ENCODE assay signal across 39 cellular contexts in genomic region chr1:68717330-68717729, GRCh38.
"Had no signal": no experiment of that assay in that cellular context is flagged by ENCODE, and none has a peak within 500 bp of the region (broad histone marks: within the 10 kb centered on the region; RNA-seq: fewer than 3 reads in every experiment).

No MANE protein-coding gene starts in this region.

- H3K4me1 Mint-ChIP-seq: activated naive CD4-positive, alpha-beta T cell treated with anti-CD3 and anti-CD28 coated beads, Interleukin-2, amount 10 ng/mL, durations not matched to agents 7 days and 5 days; activated naive CD4-positive, alpha-beta T cell treated with anti-CD3 and anti-CD28 coated beads, Interleukin-2, amount 50 U/mL, for 24 hours; activated naive CD8-positive, alpha-beta T cell treated with anti-CD3 and anti-CD28 coated beads for 36 hours; activated naive CD8-positive, alpha-beta T cell treated with anti-CD3 and anti-CD28 coated beads, Interleukin-2, amount 10 ng/mL, durations not matched to agents 7 days and 5 days; activated naive CD8-positive, alpha-beta T cell treated with anti-CD3 and anti-CD28 coated beads, Interleukin-2, amount 50 U/mL, for 24 hours; activated T-helper 17 cell treated with anti-CD3 and anti-CD28 coated beads, Interleukin-2, amount 50 U/mL, for 72 hours; brain; central memory CD8-positive, alpha-beta T cell had no signal

- ATAC-seq: activated naive CD4-positive, alpha-beta T cell treated with anti-CD3 and anti-CD28 coated beads, Interleukin-2, amount 50 U/mL, for 72 hours; activated naive CD8-positive, alpha-beta T cell treated with anti-CD3 and anti-CD28 coated beads, Interleukin-2, amount 50 U/mL, for 24 hours; activated T-cell treated with anti-CD3 and anti-CD28 coated beads, Interleukin-2, amount 50 U/mL, for 4 hours; activated T-cell treated with anti-CD3 and anti-CD28 coated beads, Interleukin-2, amount 50 U/mL, for 72 hours; activated T-helper 17 cell treated with anti-CD3 and anti-CD28 coated beads, Interleukin-2, amount 50 U/mL, for 72 hours; body of pancreas had no signal

- H3K36me3 ChIP-seq: adrenal gland, ascending aorta, brain microvascular endothelial cell, breast epithelium, cardiac muscle cell, colonic mucosa had no signal

- H3K4me3 ChIP-seq: adrenal gland, ascending aorta, body of pancreas, breast epithelium, cardiac muscle cell, colonic mucosa had no signal

- H3K9me3 Mint-ChIP-seq: activated naive CD8-positive, alpha-beta T cell treated with anti-CD3 and anti-CD28 coated beads, Interleukin-2, amount 10 ng/mL, durations not matched to agents 7 days and 5 days; activated T-helper 1 cell treated with anti-CD3 and anti-CD28 coated beads, Interleukin-12 subunit alpha, Interleukin-12 subunit beta, Interleukin-2, Interleukin-4 antibody, amounts not matched to agents 30 ng/mL and 10 ng/mL and 1 ng/mL, durations not matched to agents 14 hours and 24 hours and 36 hours had no signal

- H3K27me3 Mint-ChIP-seq: activated naive CD4-positive, alpha-beta T cell treated with anti-CD3 and anti-CD28 coated beads, Interleukin-2, amount 10 ng/mL, durations not matched to agents 7 days and 5 days; activated naive CD8-positive, alpha-beta T cell; activated naive CD8-positive, alpha-beta T cell treated with anti-CD3 and anti-CD28 coated beads for 36 hours; activated naive CD8-positive, alpha-beta T cell treated with anti-CD3 and anti-CD28 coated beads, Interleukin-2, amount 10 ng/mL, durations not matched to agents 7 days and 5 days; activated naive CD8-positive, alpha-beta T cell treated with anti-CD3 and anti-CD28 coated beads, Interleukin-2, amount 50 U/mL, for 24 hours; activated T-cell treated with anti-CD3 and anti-CD28 coated beads, Interleukin-2, amount 50 U/mL, for 24 hours; activated T-helper 17 cell treated with anti-CD3 and anti-CD28 coated beads, Interleukin-2, amount 50 U/mL, for 72 hours; central memory CD8-positive, alpha-beta T cell had no signal

- H3K27ac Mint-ChIP-seq: activated naive CD4-positive, alpha-beta T cell treated with anti-CD3 and anti-CD28 coated beads for 36 hours; activated naive CD4-positive, alpha-beta T cell treated with anti-CD3 and anti-CD28 coated beads, Interleukin-2, amount 10 ng/mL, durations not matched to agents 7 days and 5 days; activated naive CD4-positive, alpha-beta T cell treated with anti-CD3 and anti-CD28 coated beads, Interleukin-2, amount 50 U/mL, for 24 hours; activated naive CD4-positive, alpha-beta T cell treated with anti-CD3 and anti-CD28 coated beads, Interleukin-2, amount 50 U/mL, for 72 hours; activated naive CD8-positive, alpha-beta T cell; activated naive CD8-positive, alpha-beta T cell treated with anti-CD3 and anti-CD28 coated beads for 36 hours; activated naive CD8-positive, alpha-beta T cell treated with anti-CD3 and anti-CD28 coated beads, Interleukin-2, amount 10 ng/mL, durations not matched to agents 7 days and 5 days; activated naive CD8-positive, alpha-beta T cell treated with anti-CD3 and anti-CD28 coated beads, Interleukin-2, amount 50 U/mL, for 24 hours; activated T-cell treated with anti-CD3 and anti-CD28 coated beads, Interleukin-2, amount 50 U/mL, for 24 hours; activated T-cell treated with anti-CD3 and anti-CD28 coated beads, Interleukin-2, amount 50 U/mL, for 72 hours; activated T-helper 1 cell treated with anti-CD3 and anti-CD28 coated beads, Interleukin-12 subunit alpha, Interleukin-12 subunit beta, Interleukin-2, Interleukin-4 antibody, amounts not matched to agents 30 ng/mL and 10 ng/mL and 1 ng/mL, durations not matched to agents 14 hours and 24 hours and 36 hours; activated T-helper 17 cell treated with anti-CD3 and anti-CD28 coated beads, Interleukin-2, amount 50 U/mL, for 72 hours; brain had no signal

- FAIRE-seq: astrocyte, bronchial epithelial cell, colon had no signal

- H3K9me3 ChIP-seq: adrenal gland, ascending aorta, body of pancreas, breast epithelium, colonic mucosa had no signal

- H3K27ac ChIP-seq: adrenal gland, body of pancreas, brain microvascular endothelial cell, breast epithelium, cardiac muscle cell, colonic mucosa had no signal

- H3K36me3 Mint-ChIP-seq: activated naive CD4-positive, alpha-beta T cell treated with anti-CD3 and anti-CD28 coated beads, Interleukin-2, amount 10 ng/mL, durations not matched to agents 7 days and 5 days; activated naive CD4-positive, alpha-beta T cell treated with anti-CD3 and anti-CD28 coated beads, Interleukin-2, amount 50 U/mL, for 24 hours; activated naive CD4-positive, alpha-beta T cell treated with anti-CD3 and anti-CD28 coated beads, Interleukin-2, amount 50 U/mL, for 72 hours; activated naive CD8-positive, alpha-beta T cell; activated naive CD8-positive, alpha-beta T cell treated with anti-CD3 and anti-CD28 coated beads for 36 hours; activated naive CD8-positive, alpha-beta T cell treated with anti-CD3 and anti-CD28 coated beads, Interleukin-2, amount 10 ng/mL, durations not matched to agents 7 days and 5 days; brain had no signal

- H3K4me3 Mint-ChIP-seq: activated naive CD4-positive, alpha-beta T cell treated with anti-CD3 and anti-CD28 coated beads for 36 hours; activated naive CD4-positive, alpha-beta T cell treated with anti-CD3 and anti-CD28 coated beads, Interleukin-2, amount 10 ng/mL, durations not matched to agents 7 days and 5 days; activated naive CD4-positive, alpha-beta T cell treated with anti-CD3 and anti-CD28 coated beads, Interleukin-2, amount 50 U/mL, for 24 hours; activated naive CD8-positive, alpha-beta T cell; activated naive CD8-positive, alpha-beta T cell treated with anti-CD3 and anti-CD28 coated beads for 36 hours; activated naive CD8-positive, alpha-beta T cell treated with anti-CD3 and anti-CD28 coated beads, Interleukin-2, amount 10 ng/mL, durations not matched to agents 7 days and 5 days; activated naive CD8-positive, alpha-beta T cell treated with anti-CD3 and anti-CD28 coated beads, Interleukin-2, amount 50 U/mL, for 24 hours; activated T-cell treated with anti-CD3 and anti-CD28 coated beads, Interleukin-2, amount 50 U/mL, for 24 hours; activated T-cell treated with anti-CD3 and anti-CD28 coated beads, Interleukin-2, amount 50 U/mL, for 4 hours; activated T-cell treated with anti-CD3 and anti-CD28 coated beads, Interleukin-2, amount 50 U/mL, for 72 hours; activated T-helper 1 cell treated with anti-CD3 and anti-CD28 coated beads, Interleukin-12 subunit alpha, Interleukin-12 subunit beta, Interleukin-2, Interleukin-4 antibody, amounts not matched to agents 30 ng/mL and 10 ng/mL and 1 ng/mL, durations not matched to agents 14 hours and 24 hours and 36 hours; activated T-helper 17 cell treated with anti-CD3 and anti-CD28 coated beads, Interleukin-2, amount 50 U/mL, for 72 hours; brain; central memory CD8-positive, alpha-beta T cell had no signal

- DNase-seq: activated effector memory CD4-positive, alpha-beta T cell treated with anti-CD3 and anti-CD28 coated beads, Interleukin-2, amount 50 U/mL, for 16 hours; activated effector memory CD4-positive, alpha-beta T cell treated with Interleukin-2 at 50 U/mL for 16 hours; activated gamma-delta T cell; activated gamma-delta T cell treated with Interleukin-2 at 50 U/mL for 16 hours; activated naive CD4-positive, alpha-beta T cell; activated naive CD4-positive, alpha-beta T cell treated with anti-CD3 and anti-CD28 coated beads for 36 hours; activated naive CD4-positive, alpha-beta T cell treated with anti-CD3 and anti-CD28 coated beads, Interleukin-2, amount 10 ng/mL, durations not matched to agents 7 days and 5 days; activated naive CD4-positive, alpha-beta T cell treated with anti-CD3 and anti-CD28 coated beads, Interleukin-2, amount 50 U/mL, for 16 hours; activated naive CD4-positive, alpha-beta T cell treated with Interleukin-2 at 50 U/mL for 16 hours; activated naive CD8-positive, alpha-beta T cell treated with anti-CD3 and anti-CD28 coated beads for 36 hours; activated naive CD8-positive, alpha-beta T cell treated with anti-CD3 and anti-CD28 coated beads, Interleukin-2, amount 10 ng/mL, durations not matched to agents 7 days and 5 days; activated naive CD8-positive, alpha-beta T cell treated with anti-CD3 and anti-CD28 coated beads, Interleukin-2, amount 50 U/mL, for 24 hours; activated T-cell treated with anti-CD3 and anti-CD28 coated beads, Interleukin-2, amount 50 U/mL, for 24 hours; activated T-cell treated with anti-CD3 and anti-CD28 coated beads, Interleukin-2, amount 50 U/mL, for 4 hours; activated T-cell treated with anti-CD3 and anti-CD28 coated beads, Interleukin-2, amount 50 U/mL, for 48 hours; activated T-cell treated with anti-CD3 and anti-CD28 coated beads, Interleukin-2, amount 50 U/mL, for 72 hours; adrenal gland; amniotic stem cell; amygdala; anterior cingulate cortex; body of pancreas; brain microvascular endothelial cell; caudate nucleus; central memory CD4-positive, alpha-beta T cell; cerebellar nuclear complex; colonic mucosa had no signal

- H3K4me1 ChIP-seq: adrenal gland, ascending aorta, body of pancreas, breast epithelium, colonic mucosa had no signal

- H3K27me3 ChIP-seq: adrenal gland, ascending aorta, body of pancreas, brain microvascular endothelial cell, breast epithelium, cardiac muscle cell, colonic mucosa had no signal
